Comparison of ENCODE assay signal across 1 cellular context in the genomic region with DNA sequence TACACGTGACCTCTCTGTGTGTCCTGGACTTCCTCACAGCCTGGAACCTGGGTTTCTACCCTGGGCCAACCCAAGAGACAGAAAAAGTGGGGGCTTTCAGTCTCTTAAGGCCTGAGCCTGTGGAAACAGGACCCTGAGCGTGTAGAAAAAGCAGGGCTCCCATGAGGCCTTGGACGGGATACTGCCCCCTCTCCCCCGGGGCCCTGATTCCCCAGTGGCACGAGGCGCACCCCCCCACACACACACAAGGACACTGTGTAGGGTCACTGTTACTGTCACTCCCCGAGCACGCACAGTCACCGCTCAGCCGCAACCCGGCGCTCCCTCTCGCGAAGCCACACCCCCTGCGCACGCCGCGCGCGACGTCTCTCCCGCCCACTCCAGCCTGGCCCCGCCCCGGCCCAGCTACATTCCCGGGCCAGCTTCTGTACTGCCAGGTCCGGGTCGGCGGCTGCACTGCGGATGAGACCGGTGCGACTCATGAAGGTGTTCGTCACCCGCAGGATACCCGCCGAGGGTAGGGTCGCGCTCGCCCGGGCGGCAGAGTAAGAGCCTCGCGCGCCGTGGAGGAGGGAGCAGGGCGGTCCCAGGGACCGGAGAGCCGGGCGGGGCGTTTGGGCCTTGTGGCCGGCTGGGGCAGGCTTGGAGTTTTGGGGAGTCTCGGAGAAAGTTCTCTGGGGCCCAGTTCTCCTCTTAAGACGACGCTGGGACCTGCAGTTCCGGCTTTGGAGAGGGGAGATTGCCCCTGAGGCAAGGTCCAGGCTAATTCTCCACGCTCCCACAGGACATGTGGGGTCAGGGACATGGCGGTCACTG.
A peak's percentile ranks its signal among the peaks of the same experiment; 100 is the strongest.
TF ChIP-seq lines count a peak whose summit lies in the region.

Gene GRHPR (plus strand): TSS at position 408 of the 816 bp plus-strand sequence. CDS start 55 bp downstream, at position 463.

TF ChIP-seq in HepG2, 621 proteins besides CTCF, POLR2A, EP300 and RAD21 (continued from another document and continues in another):
- TF ChIP-seq, protein P1, sequence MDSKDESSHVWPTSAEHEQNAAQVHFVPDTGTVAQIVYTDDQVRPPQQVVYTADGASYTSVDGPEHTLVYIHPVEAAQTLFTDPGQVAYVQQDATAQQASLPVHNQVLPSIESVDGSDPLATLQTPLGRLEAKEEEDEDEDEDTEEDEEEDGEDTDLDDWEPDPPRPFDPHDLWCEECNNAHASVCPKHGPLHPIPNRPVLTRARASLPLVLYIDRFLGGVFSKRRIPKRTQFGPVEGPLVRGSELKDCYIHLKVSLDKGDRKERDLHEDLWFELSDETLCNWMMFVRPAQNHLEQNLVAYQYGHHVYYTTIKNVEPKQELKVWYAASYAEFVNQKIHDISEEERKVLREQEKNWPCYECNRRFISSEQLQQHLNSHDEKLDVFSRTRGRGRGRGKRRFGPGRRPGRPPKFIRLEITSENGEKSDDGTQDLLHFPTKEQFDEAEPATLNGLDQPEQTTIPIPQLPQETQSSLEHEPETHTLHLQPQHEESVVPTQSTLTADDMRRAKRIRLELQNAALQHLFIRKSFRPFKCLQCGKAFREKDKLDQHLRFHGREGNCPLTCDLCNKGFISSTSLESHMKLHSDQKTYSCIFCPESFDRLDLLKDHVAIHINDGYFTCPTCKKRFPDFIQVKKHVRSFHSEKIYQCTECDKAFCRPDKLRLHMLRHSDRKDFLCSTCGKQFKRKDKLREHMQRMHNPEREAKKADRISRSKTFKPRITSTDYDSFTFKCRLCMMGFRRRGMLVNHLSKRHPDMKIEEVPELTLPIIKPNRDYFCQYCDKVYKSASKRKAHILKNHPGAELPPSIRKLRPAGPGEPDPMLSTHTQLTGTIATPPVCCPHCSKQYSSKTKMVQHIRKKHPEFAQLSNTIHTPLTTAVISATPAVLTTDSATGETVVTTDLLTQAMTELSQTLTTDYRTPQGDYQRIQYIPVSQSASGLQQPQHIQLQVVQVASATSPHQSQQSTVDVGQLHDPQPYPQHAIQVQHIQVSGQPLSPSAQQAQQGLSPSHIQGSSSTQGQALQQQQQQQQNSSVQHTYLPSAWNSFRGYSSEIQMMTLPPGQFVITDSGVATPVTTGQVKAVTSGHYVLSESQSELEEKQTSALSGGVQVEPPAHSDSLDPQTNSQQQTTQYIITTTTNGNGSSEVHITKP (CRISPR knock-in tag; IDR thresholded peaks at IDR 0.05; ENCODE audit: low read depth): peak; percentile 88
- TF ChIP-seq SUZ12 (IDR thresholded peaks at IDR 0.05; ENCODE audit: low read depth, low read length) (no peak), SAFB2 (CRISPR knock-in tag; IDR thresholded peaks at IDR 0.05; ENCODE audit: borderline replicate concordance, low read depth) (no peak), ZNF121 (CRISPR knock-in tag; IDR thresholded peaks at IDR 0.05) (peak; percentile 78; the same call in 1 of the 2 replicates), SIN3A (IDR thresholded peaks at IDR 0.05; ENCODE audit: borderline replicate concordance, low read depth, low read length) (no peak; the same call in 1 of the 2 replicates), ZSCAN20 (CRISPR knock-in tag; IDR thresholded peaks at IDR 0.05; ENCODE audit: borderline replicate concordance) (peak; percentile 61; the same call in 1 of the 2 replicates), MYC (CRISPR knock-in tag; IDR thresholded peaks at IDR 0.05; ENCODE audit: borderline replicate concordance) (peak; percentile 91), NFIB (CRISPR knock-in tag; IDR thresholded peaks at IDR 0.05; ENCODE audit: borderline replicate concordance) (no peak), ZBTB3 (CRISPR knock-in tag; IDR thresholded peaks at IDR 0.05; ENCODE audit: borderline replicate concordance, low read depth) (peak; percentile 90; the same call in 1 of the 2 replicates), NRL (CRISPR knock-in tag; IDR thresholded peaks at IDR 0.05; ENCODE audit: borderline replicate concordance) (peak; percentile 80; the same call in 1 of the 2 replicates), ZNF260 (CRISPR knock-in tag; IDR thresholded peaks at IDR 0.05; ENCODE audit: borderline replicate concordance, low read depth) (no peak), ATF7 (IDR thresholded peaks at IDR 0.05) (no peak), ATF7 (CRISPR knock-in tag; IDR thresholded peaks at IDR 0.05) (peak; percentile 59; the same call in 1 of the 2 replicates), ZNF430 (CRISPR knock-in tag; IDR thresholded peaks at IDR 0.05) (peak; percentile 67; the same call in 1 of the 2 replicates), ZFP62 (CRISPR knock-in tag; IDR thresholded peaks at IDR 0.05) (no peak), NFE2L2 (IDR thresholded peaks at IDR 0.05; ENCODE audit: low read length) (no peak), MED1 (CRISPR knock-in tag; IDR thresholded peaks at IDR 0.05) (peak; percentile 70), ZNF883 (CRISPR knock-in tag; IDR thresholded peaks at IDR 0.05; ENCODE audit: not compliant biosample characterization) (peak; percentile 87), ZNF766 (CRISPR knock-in tag; IDR thresholded peaks at IDR 0.05; ENCODE audit: borderline replicate concordance) (no peak), ZNF776 (CRISPR knock-in tag; IDR thresholded peaks at IDR 0.05) (peak; percentile 38; the same call in 1 of the 2 replicates), SOX13 (IDR thresholded peaks at IDR 0.05) (no peak), SOX13 (CRISPR knock-in tag; conservative IDR thresholded peaks at IDR 0.05 in 1 of 2, IDR thresholded peaks at IDR 0.05 in 1 of 2) (no peak), MEIS1 (CRISPR knock-in tag; IDR thresholded peaks at IDR 0.05; ENCODE audit: borderline replicate concordance) (0 out of 2 replicates have a peak, but pooled peaks have one; percentile 81), ETV5 (CRISPR knock-in tag; IDR thresholded peaks at IDR 0.05; ENCODE audit: borderline replicate concordance) (0 out of 2 replicates have a peak, but pooled peaks have one; percentile 21), ZNF589 (CRISPR knock-in tag; conservative IDR thresholded peaks at IDR 0.05) (peak; percentile 62; the same call in 1 of the 2 replicates), SRSF4 (IDR thresholded peaks at IDR 0.05; ENCODE audit: low read depth, low read length, poor library complexity, severe bottlenecking) (no peak), MXI1 (IDR thresholded peaks at IDR 0.05; ENCODE audit: borderline replicate concordance, low read depth, low read length) (peak; percentile 72; the same call in 1 of the 3 replicates), ZNF317 (CRISPR knock-in tag; IDR thresholded peaks at IDR 0.05) (peak; percentile 76), ZNF557 (CRISPR knock-in tag; IDR thresholded peaks at IDR 0.05) (no peak), ZNF784 (CRISPR knock-in tag; IDR thresholded peaks at IDR 0.05; ENCODE audit: borderline replicate concordance) (peak; percentile 43; the same call in 1 of the 2 replicates), ZNF350 (CRISPR knock-in tag; IDR thresholded peaks at IDR 0.05; ENCODE audit: borderline replicate concordance, low read depth) (peak; percentile 94; the same call in 1 of the 2 replicates)
- TF ChIP-seq, protein P2, sequence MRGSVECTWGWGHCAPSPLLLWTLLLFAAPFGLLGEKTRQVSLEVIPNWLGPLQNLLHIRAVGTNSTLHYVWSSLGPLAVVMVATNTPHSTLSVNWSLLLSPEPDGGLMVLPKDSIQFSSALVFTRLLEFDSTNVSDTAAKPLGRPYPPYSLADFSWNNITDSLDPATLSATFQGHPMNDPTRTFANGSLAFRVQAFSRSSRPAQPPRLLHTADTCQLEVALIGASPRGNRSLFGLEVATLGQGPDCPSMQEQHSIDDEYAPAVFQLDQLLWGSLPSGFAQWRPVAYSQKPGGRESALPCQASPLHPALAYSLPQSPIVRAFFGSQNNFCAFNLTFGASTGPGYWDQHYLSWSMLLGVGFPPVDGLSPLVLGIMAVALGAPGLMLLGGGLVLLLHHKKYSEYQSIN (CRISPR knock-in tag; IDR thresholded peaks at IDR 0.05; ENCODE audit: borderline replicate concordance): no peak
- TF ChIP-seq, protein P3, sequence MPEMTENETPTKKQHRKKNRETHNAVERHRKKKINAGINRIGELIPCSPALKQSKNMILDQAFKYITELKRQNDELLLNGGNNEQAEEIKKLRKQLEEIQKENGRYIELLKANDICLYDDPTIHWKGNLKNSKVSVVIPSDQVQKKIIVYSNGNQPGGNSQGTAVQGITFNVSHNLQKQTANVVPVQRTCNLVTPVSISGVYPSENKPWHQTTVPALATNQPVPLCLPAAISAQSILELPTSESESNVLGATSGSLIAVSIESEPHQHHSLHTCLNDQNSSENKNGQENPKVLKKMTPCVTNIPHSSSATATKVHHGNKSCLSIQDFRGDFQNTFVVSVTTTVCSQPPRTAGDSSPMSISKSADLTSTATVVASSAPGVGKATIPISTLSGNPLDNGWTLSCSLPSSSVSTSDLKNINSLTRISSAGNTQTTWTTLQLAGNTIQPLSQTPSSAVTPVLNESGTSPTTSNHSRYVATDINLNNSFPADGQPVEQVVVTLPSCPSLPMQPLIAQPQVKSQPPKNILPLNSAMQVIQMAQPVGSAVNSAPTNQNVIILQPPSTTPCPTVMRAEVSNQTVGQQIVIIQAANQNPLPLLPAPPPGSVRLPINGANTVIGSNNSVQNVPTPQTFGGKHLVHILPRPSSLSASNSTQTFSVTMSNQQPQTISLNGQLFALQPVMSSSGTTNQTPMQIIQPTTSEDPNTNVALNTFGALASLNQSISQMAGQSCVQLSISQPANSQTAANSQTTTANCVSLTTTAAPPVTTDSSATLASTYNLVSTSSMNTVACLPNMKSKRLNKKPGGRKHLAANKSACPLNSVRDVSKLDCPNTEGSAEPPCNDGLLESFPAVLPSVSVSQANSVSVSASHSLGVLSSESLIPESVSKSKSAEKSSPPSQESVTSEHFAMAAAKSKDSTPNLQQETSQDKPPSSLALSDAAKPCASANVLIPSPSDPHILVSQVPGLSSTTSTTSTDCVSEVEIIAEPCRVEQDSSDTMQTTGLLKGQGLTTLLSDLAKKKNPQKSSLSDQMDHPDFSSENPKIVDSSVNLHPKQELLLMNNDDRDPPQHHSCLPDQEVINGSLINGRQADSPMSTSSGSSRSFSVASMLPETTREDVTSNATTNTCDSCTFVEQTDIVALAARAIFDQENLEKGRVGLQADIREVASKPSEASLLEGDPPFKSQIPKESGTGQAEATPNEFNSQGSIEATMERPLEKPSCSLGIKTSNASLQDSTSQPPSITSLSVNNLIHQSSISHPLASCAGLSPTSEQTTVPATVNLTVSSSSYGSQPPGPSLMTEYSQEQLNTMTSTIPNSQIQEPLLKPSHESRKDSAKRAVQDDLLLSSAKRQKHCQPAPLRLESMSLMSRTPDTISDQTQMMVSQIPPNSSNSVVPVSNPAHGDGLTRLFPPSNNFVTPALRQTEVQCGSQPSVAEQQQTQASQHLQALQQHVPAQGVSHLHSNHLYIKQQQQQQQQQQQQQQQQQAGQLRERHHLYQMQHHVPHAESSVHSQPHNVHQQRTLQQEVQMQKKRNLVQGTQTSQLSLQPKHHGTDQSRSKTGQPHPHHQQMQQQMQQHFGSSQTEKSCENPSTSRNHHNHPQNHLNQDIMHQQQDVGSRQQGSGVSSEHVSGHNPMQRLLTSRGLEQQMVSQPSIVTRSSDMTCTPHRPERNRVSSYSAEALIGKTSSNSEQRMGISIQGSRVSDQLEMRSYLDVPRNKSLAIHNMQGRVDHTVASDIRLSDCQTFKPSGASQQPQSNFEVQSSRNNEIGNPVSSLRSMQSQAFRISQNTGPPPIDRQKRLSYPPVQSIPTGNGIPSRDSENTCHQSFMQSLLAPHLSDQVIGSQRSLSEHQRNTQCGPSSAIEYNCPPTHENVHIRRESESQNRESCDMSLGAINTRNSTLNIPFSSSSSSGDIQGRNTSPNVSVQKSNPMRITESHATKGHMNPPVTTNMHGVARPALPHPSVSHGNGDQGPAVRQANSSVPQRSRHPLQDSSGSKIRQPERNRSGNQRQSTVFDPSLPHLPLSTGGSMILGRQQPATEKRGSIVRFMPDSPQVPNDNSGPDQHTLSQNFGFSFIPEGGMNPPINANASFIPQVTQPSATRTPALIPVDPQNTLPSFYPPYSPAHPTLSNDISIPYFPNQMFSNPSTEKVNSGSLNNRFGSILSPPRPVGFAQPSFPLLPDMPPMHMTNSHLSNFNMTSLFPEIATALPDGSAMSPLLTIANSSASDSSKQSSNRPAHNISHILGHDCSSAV (CRISPR knock-in tag; IDR thresholded peaks at IDR 0.05; ENCODE audit: borderline replicate concordance): no peak
- TF ChIP-seq, protein P4, sequence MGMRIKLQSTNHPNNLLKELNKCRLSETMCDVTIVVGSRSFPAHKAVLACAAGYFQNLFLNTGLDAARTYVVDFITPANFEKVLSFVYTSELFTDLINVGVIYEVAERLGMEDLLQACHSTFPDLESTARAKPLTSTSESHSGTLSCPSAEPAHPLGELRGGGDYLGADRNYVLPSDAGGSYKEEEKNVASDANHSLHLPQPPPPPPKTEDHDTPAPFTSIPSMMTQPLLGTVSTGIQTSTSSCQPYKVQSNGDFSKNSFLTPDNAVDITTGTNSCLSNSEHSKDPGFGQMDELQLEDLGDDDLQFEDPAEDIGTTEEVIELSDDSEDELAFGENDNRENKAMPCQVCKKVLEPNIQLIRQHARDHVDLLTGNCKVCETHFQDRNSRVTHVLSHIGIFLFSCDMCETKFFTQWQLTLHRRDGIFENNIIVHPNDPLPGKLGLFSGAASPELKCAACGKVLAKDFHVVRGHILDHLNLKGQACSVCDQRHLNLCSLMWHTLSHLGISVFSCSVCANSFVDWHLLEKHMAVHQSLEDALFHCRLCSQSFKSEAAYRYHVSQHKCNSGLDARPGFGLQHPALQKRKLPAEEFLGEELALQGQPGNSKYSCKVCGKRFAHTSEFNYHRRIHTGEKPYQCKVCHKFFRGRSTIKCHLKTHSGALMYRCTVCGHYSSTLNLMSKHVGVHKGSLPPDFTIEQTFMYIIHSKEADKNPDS (CRISPR knock-in tag; IDR thresholded peaks at IDR 0.05): 0 out of 2 replicates have a peak, but pooled peaks have one; percentile 67
- TF ChIP-seq, protein P5, sequence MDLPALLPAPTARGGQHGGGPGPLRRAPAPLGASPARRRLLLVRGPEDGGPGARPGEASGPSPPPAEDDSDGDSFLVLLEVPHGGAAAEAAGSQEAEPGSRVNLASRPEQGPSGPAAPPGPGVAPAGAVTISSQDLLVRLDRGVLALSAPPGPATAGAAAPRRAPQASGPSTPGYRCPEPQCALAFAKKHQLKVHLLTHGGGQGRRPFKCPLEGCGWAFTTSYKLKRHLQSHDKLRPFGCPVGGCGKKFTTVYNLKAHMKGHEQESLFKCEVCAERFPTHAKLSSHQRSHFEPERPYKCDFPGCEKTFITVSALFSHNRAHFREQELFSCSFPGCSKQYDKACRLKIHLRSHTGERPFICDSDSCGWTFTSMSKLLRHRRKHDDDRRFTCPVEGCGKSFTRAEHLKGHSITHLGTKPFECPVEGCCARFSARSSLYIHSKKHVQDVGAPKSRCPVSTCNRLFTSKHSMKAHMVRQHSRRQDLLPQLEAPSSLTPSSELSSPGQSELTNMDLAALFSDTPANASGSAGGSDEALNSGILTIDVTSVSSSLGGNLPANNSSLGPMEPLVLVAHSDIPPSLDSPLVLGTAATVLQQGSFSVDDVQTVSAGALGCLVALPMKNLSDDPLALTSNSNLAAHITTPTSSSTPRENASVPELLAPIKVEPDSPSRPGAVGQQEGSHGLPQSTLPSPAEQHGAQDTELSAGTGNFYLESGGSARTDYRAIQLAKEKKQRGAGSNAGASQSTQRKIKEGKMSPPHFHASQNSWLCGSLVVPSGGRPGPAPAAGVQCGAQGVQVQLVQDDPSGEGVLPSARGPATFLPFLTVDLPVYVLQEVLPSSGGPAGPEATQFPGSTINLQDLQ (CRISPR knock-in tag; IDR thresholded peaks at IDR 0.05): 0 out of 2 replicates have a peak, but pooled peaks have one; percentile 32
